In the genomic region with DNA sequence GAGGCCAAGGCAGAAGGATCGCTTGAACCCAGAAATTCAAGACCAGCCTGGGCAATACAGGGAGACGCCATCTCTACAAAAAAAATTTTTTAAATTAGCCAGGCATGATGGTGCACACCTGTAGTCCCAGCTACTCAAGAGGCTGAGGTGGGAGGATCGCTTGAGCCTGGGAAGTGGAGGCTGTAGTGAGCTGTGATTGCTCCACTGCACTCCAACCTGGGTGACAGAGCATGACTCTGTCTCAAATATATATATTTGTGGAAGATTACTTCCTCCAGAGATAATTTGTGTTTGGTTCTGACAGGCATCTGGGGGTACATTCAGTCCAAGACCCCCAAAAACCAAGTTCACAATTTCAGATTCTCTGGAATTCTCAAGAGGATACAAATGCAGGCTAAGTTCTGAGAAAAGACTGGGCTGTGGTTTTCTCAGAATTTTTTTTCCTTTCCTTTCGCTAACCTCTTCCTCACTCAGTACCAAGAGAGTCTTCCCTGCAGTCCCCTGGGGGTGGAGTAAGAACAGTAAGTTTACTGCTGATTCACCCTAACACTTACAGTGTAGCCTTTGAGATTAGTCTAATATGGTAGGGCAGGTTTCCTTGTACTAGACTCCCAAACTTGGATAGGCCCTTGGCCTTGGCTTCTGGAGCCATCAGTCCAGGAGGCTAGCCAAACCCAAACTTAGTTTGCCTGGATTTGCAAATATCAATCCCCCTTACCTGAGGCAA, we compare ENCODE assay signal across 14 cellular contexts. TPM values are rescaled to one million over a fixed set of nuclear protein-coding genes. Genes with fewer than 3 reads are reported as not detected.
DNase-seq lines count a peak whose midpoint lies in the region; ATAC-seq lines count a peak whose summit lies in the region.
"Had no signal": no experiment of that assay in that cellular context is flagged by ENCODE, and none has a peak within 500 bp of the region (broad histone marks: within the 10 kb centered on the region; RNA-seq: fewer than 3 reads in every experiment).

No MANE protein-coding gene starts in this region.

- no peak for ATAC-seq in GM19452 (IDR thresholded peaks at IDR 0.05; ENCODE audit: unreplicated experiment)
- no peak for ATAC-seq in HG02763 (IDR thresholded peaks at IDR 0.05; ENCODE audit: unreplicated experiment)

- H3K36me3 ChIP-seq in CD4-positive, alpha-beta memory T cell (ENCODE audit: insufficient read depth, low read length): no peaks in the 10 kb centered on the region

- no peak for DNase-seq in CD4-positive, alpha-beta memory T cell
- peak; percentile 44 for DNase-seq in M059J (ENCODE audit: low read depth)
- DNase-seq in activated T-helper 2 cell treated with anti-CD3 and anti-CD28 coated beads, Interferon-gamma antibody, Interleukin-2, Interleukin-4, amounts not matched to agents 10 μg/mL and 5 μg/mL and 100 μg/mL, durations not matched to agents 14 hours and 24 hours and 36 hours (ENCODE audit: low spot score): no peak
- DNase-seq in myocyte (ENCODE audit: low read depth): peak; percentile 15
- no peak for DNase-seq in OCI-M2 (lab: John Stamatoyannopoulos, UW; ENCODE audit: unreplicated experiment)
- DNase-seq in cortex of kidney (lab: John Stamatoyannopoulos, UW): no peak
- DNase-seq: activated effector memory CD4-positive, alpha-beta T cell treated with Interleukin-2 at 50 U/mL for 16 hours; NCI-H2029 had no signal

- no peaks in the 10 kb centered on the region for H3K27me3 Mint-ChIP-seq in CD4-positive, alpha-beta memory T cell
- no peaks in the 10 kb centered on the region for H3K27me3 Mint-ChIP-seq in activated T-helper 2 cell treated with anti-CD3 and anti-CD28 coated beads, Interferon-gamma antibody, Interleukin-2, Interleukin-4, amounts not matched to agents 10 μg/mL and 5 μg/mL and 100 μg/mL, durations not matched to agents 14 hours and 24 hours and 36 hours (ENCODE audit: low read depth)

- H3K4me1 ChIP-seq in CD4-positive, alpha-beta memory T cell (ENCODE audit: insufficient read depth, low read length): peaks cover 23% of the 10 kb centered on the region

- peaks cover 14 to 25% of the 10 kb centered on the region in 2 donors for H3K36me3 Mint-ChIP-seq in CD4-positive, alpha-beta memory T cell
- peaks cover 56% of the 10 kb centered on the region for H3K36me3 Mint-ChIP-seq in activated T-helper 2 cell treated with anti-CD3 and anti-CD28 coated beads, Interferon-gamma antibody, Interleukin-2, Interleukin-4, amounts not matched to agents 10 μg/mL and 5 μg/mL and 100 μg/mL, durations not matched to agents 14 hours and 24 hours and 36 hours (ENCODE audit: low read depth)

- CTCF ChIA-PET in CD4-positive, alpha-beta memory T cell (lab: Charles Lee; ENCODE audit: partially characterized antibody): no interaction called here

- H3K27ac Mint-ChIP-seq in CD4-positive, alpha-beta memory T cell: peak overlapping the region in 6 of 7 donors; percentile 24 to 81 (median 50)
- peak overlapping the region; percentile 60 for H3K27ac Mint-ChIP-seq in activated T-helper 2 cell treated with anti-CD3 and anti-CD28 coated beads, Interferon-gamma antibody, Interleukin-2, Interleukin-4, amounts not matched to agents 10 μg/mL and 5 μg/mL and 100 μg/mL, durations not matched to agents 14 hours and 24 hours and 36 hours

- intact Hi-C loops in CD4-positive, alpha-beta memory T cell (cut with micrococcal nuclease): no loop called here
- intact Hi-C loops in activated T-helper 2 cell treated with anti-CD3 and anti-CD28 coated beads, Interferon-gamma antibody, Interleukin-2, Interleukin-4, amounts not matched to agents 10 μg/mL and 5 μg/mL and 100 μg/mL, durations not matched to agents 14 hours and 24 hours and 36 hours (cut with micrococcal nuclease): no loop called here

- H3K4me3 ChIP-seq in CD4-positive, alpha-beta memory T cell (ENCODE audit: low read length in 2 of 2): no peak overlapping the region
- H3K4me3 ChIP-seq: coronary artery had no signal

- peaks cover 10 to 24% (median 17%) of the 10 kb centered on the region in 4 donors for H3K4me1 Mint-ChIP-seq in CD4-positive, alpha-beta memory T cell
- H3K4me1 Mint-ChIP-seq in activated T-helper 2 cell treated with anti-CD3 and anti-CD28 coated beads, Interferon-gamma antibody, Interleukin-2, Interleukin-4, amounts not matched to agents 10 μg/mL and 5 μg/mL and 100 μg/mL, durations not matched to agents 14 hours and 24 hours and 36 hours (ENCODE audit: low read depth): peaks cover 27% of the 10 kb centered on the region

- H3K4me3 Mint-ChIP-seq in CD4-positive, alpha-beta memory T cell: peak overlapping the region in 4 of 8 donors; percentile 43 to 71 (median 60)
- peak overlapping the region; percentile 37 for H3K4me3 Mint-ChIP-seq in activated T-helper 2 cell treated with anti-CD3 and anti-CD28 coated beads, Interferon-gamma antibody, Interleukin-2, Interleukin-4, amounts not matched to agents 10 μg/mL and 5 μg/mL and 100 μg/mL, durations not matched to agents 14 hours and 24 hours and 36 hours (ENCODE audit: low read depth)

- H3K9me3 ChIP-seq in CD4-positive, alpha-beta memory T cell (ENCODE audit: control insufficient read depth in 1 of 2, low read length in 2 of 2): no peaks in the 10 kb centered on the region
- H3K9me3 ChIP-seq: neutrophil had no signal

- no peaks in the 10 kb centered on the region for H3K27me3 ChIP-seq in CD4-positive, alpha-beta memory T cell (ENCODE audit: insufficient read depth, low read length)
- H3K27me3 ChIP-seq: neutrophil had no signal

- H3K27ac ChIP-seq in CD4-positive, alpha-beta memory T cell (ENCODE audit: low read depth, low read length): no peak overlapping the region
- H3K27ac ChIP-seq: coronary artery, neutrophil had no signal

- no peaks in the 10 kb centered on the region for H3K9me3 Mint-ChIP-seq in CD4-positive, alpha-beta memory T cell
- no peaks in the 10 kb centered on the region for H3K9me3 Mint-ChIP-seq in activated T-helper 2 cell treated with anti-CD3 and anti-CD28 coated beads, Interferon-gamma antibody, Interleukin-2, Interleukin-4, amounts not matched to agents 10 μg/mL and 5 μg/mL and 100 μg/mL, durations not matched to agents 14 hours and 24 hours and 36 hours

- POLR2A ChIA-PET in CD4-positive, alpha-beta memory T cell (lab: Charles Lee; ENCODE audit: partially characterized antibody): no interaction called here

RNA-seq across cellular contexts. Expression of a gene that starts 15.1 kb away (rescaled TPM):
- total RNA-seq in CD4-positive, alpha-beta memory T cell: 10 to 100 TPM; 41.4 to 47.4 TPM
- 1 to 10 TPM; 3.2 to 3.9 TPM for polyA plus RNA-seq in CD4-positive, alpha-beta memory T cell
- total RNA-seq in M059J (2014; rRNA removed; shearing (Covaris generic)): 0.15 and 1.5 TPM in 2 replicates
- 24.6 and 26.3 TPM in 2 replicates for total RNA-seq in activated T-helper 2 cell treated with anti-CD3 and anti-CD28 coated beads, Interferon-gamma antibody, Interleukin-2, Interleukin-4, amounts not matched to agents 10 μg/mL and 5 μg/mL and 100 μg/mL, durations not matched to agents 14 hours and 24 hours and 36 hours
- total RNA-seq in myocyte: 1.1 and 1.8 TPM in 2 replicates
- 4.4 TPM for polyA plus RNA-seq in myocyte (2012)

RNA-seq across cellular contexts. Expression of a gene that starts 24.1 kb away (rescaled TPM):
- 10 to 100 TPM; 79.6 to 87.2 TPM for total RNA-seq in CD4-positive, alpha-beta memory T cell
- polyA plus RNA-seq in CD4-positive, alpha-beta memory T cell: 100 to 1,000 TPM in 1 of 2 donors, 10 to 100 TPM in 1; 90.4 to 161 TPM
- total RNA-seq in M059J (2014; rRNA removed; shearing (Covaris generic)): 28.9 and 42.7 TPM in 2 replicates
- 66.1 and 74.3 TPM in 2 replicates for total RNA-seq in activated T-helper 2 cell treated with anti-CD3 and anti-CD28 coated beads, Interferon-gamma antibody, Interleukin-2, Interleukin-4, amounts not matched to agents 10 μg/mL and 5 μg/mL and 100 μg/mL, durations not matched to agents 14 hours and 24 hours and 36 hours
- total RNA-seq in myocyte: 34.7 and 37.7 TPM in 2 replicates
- polyA plus RNA-seq in myocyte (2012): 101 TPM

RNA-seq across cellular contexts. Expression of a gene that starts 24.2 kb away (rescaled TPM):
- total RNA-seq in CD4-positive, alpha-beta memory T cell: not detected
- not detected for polyA plus RNA-seq in CD4-positive, alpha-beta memory T cell
- total RNA-seq in M059J (2014; rRNA removed; shearing (Covaris generic)): not detected in 2 replicates
- total RNA-seq in activated T-helper 2 cell treated with anti-CD3 and anti-CD28 coated beads, Interferon-gamma antibody, Interleukin-2, Interleukin-4, amounts not matched to agents 10 μg/mL and 5 μg/mL and 100 μg/mL, durations not matched to agents 14 hours and 24 hours and 36 hours: not detected in 2 replicates
- total RNA-seq in myocyte: not detected in 2 replicates
- polyA plus RNA-seq in myocyte (2012): not detected
- total RNA-seq: frontal cortex, HT1080 had no signal

RNA-seq across cellular contexts. Expression of a gene that starts 35.3 kb away (rescaled TPM):
- total RNA-seq in CD4-positive, alpha-beta memory T cell: 1 to 10 TPM in 1 of 2 experiments, under 1 TPM in 1; 0.35 to 1.2 TPM
- under 1 TPM in 1 of 2 donors, not detected in 1; 0.25 TPM for polyA plus RNA-seq in CD4-positive, alpha-beta memory T cell
- total RNA-seq in M059J (2014; rRNA removed; shearing (Covaris generic)): not detected in 2 replicates
- total RNA-seq in activated T-helper 2 cell treated with anti-CD3 and anti-CD28 coated beads, Interferon-gamma antibody, Interleukin-2, Interleukin-4, amounts not matched to agents 10 μg/mL and 5 μg/mL and 100 μg/mL, durations not matched to agents 14 hours and 24 hours and 36 hours: not detected in 2 replicates
- not detected in 2 replicates for total RNA-seq in myocyte
- polyA plus RNA-seq in myocyte (2012): not detected
- total RNA-seq: frontal cortex, HT1080 had no signal

RNA-seq across cellular contexts. Expression of a gene that starts 39.2 kb away (rescaled TPM):
- total RNA-seq in CD4-positive, alpha-beta memory T cell: 100 to 1,000 TPM; 116 to 118 TPM
- 10 to 100 TPM in 1 of 2 donors, 1 to 10 TPM in 1; 3.2 to 87.4 TPM for polyA plus RNA-seq in CD4-positive, alpha-beta memory T cell
- not detected in 2 replicates for total RNA-seq in M059J (2014; rRNA removed; shearing (Covaris generic))
- 18.3 and 20.3 TPM in 2 replicates for total RNA-seq in activated T-helper 2 cell treated with anti-CD3 and anti-CD28 coated beads, Interferon-gamma antibody, Interleukin-2, Interleukin-4, amounts not matched to agents 10 μg/mL and 5 μg/mL and 100 μg/mL, durations not matched to agents 14 hours and 24 hours and 36 hours
- not detected in 2 replicates for total RNA-seq in myocyte
- polyA plus RNA-seq in myocyte (2012): not detected
- total RNA-seq: HT1080 had no signal

Comparison
In these comparisons a context has a peak if more than half of its experiments do, and no peak if none do; other contexts are left out.
1. DNase-seq: peak in M059J (single experiment) and myocyte (single experiment); none in CD4-positive, alpha-beta memory T cell (0 of 5), activated T-helper 2 cell treated with anti-CD3 and anti-CD28 coated beads, Interferon-gamma antibody, Interleukin-2, Interleukin-4, amounts not matched to agents 10 μg/mL and 5 μg/mL and 100 μg/mL, durations not matched to agents 14 hours and 24 hours and 36 hours (single experiment), OCI-M2 (single experiment) and cortex of kidney (single experiment).